Comparison of ENCODE assay signal across 8 cellular contexts in the genomic region with DNA sequence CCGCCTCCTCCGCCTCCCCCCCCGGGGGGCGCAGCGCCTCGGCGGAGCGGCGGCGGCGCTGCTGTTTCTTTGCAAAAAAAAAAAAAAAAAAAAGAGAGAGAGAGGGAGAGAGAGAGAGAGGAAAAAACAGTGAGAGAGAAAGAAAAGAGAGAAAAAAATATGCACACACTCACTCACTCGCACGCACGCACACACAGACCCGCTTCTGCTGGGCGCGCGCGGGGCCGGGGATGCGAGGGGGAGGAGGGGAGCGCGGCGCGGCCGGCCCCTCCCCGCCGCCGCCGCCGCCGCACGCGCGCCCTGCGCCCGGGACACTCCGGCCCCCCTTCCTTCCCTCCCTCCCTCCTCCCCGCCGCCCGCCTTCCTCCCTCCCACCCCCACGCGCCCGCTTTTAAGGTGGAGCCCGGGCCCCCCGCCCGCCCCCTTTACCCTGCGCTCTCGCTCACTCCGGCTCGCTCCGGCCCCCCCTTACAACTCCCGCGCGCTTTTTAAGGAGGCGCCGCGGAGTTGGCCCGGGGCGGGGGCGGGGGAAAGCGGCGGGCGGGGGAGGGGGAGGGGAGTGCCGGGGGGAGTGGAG. TPM values are rescaled to one million over a fixed set of nuclear protein-coding genes. Genes with fewer than 3 reads are reported as not detected.
DNase-seq lines count a peak whose midpoint lies in the region; ATAC-seq and TF ChIP-seq lines count a peak whose summit lies in the region.

Gene SAMD1, minus strand, starts transcription at position 243 of the 577 bp plus-strand sequence.

- no peaks in the 10 kb centered on the region for H3K9me2 ChIP-seq in SK-N-SH

- TF ChIP-seq EP300 in SK-N-SH (IDR thresholded peaks at IDR 0.05; ENCODE audit: borderline replicate concordance in 1 of 2, low read depth in 1 of 2, low read length in 1 of 2) = no peak

- TF ChIP-seq RAD21 in SK-N-SH (IDR thresholded peaks at IDR 0.05; ENCODE audit: low read length) = no peak

- H3K4me3 ChIP-seq in Caco-2 (ENCODE audit: low read depth, low read length) (peak within 1 kb of the TSS; percentile 63), KMS-11 (IDR thresholded peaks at IDR 0.05; ENCODE audit: insufficient read depth, low read depth, low read length) (no peak within 1 kb of the TSS), SK-N-SH (ENCODE audit: low read depth in 2 of 2, low read length in 1 of 2) (peak within 1 kb of the TSS; percentile 79 to 91), subcutaneous abdominal adipose tissue (ENCODE audit: low read depth in 1 of 5, low read length in 5 of 5) (peak within 1 kb of the TSS; percentile 75 to 83 (median 80))

- H4K20me1 ChIP-seq in KMS-11 (ENCODE audit: insufficient read depth) (no peaks in the 10 kb centered on the region), SK-N-SH (ENCODE audit: insufficient read depth) (peaks cover 4% of the 10 kb centered on the region; the same call in 1 of the 2 replicates)

- H3K4me2 ChIP-seq in KMS-11 (peak within 1 kb of the TSS; percentile 96), SK-N-SH (peak within 1 kb of the TSS; percentile 99)

- CTCF ChIA-PET in Caco-2 (lab: Charles Lee) = interaction anchor here (0.8 kb wide), 1 partner anchor 46 kb away, joined by 7 read pairs; the partner anchor contains the start of gene ASF1B
- CTCF ChIA-PET in SK-N-SH (lab: Yijun Ruan, JAX) = interaction anchor here (1.0 to 5.4 kb wide), 6 partner anchors 9 to 46 kb away, joined by 3 to 19 read pairs (median 8); partner anchors contain the start of genes ASF1B and MISP3

- H2AFZ ChIP-seq in KMS-11 (ENCODE audit: low read depth) = peak within 1 kb of the TSS; percentile 85
- H2AFZ ChIP-seq in SK-N-SH (ENCODE audit: low read depth) = peak within 1 kb of the TSS; percentile 76

- H3K36me3 Mint-ChIP-seq in Caco-2 (ENCODE audit: insufficient read depth, unreplicated experiment) = peaks cover 38% of the 10 kb centered on the region
- peaks cover 7% of the 10 kb centered on the region for H3K36me3 Mint-ChIP-seq in activated naive CD4-positive, alpha-beta T cell treated with anti-CD3 and anti-CD28 coated beads, Interleukin-2, amount 50 U/mL, for 24 hours

- H3K9ac ChIP-seq in KMS-11 (peak within 1 kb of the TSS; percentile 48; the same call in 1 of the 2 replicates), SK-N-SH (peak within 1 kb of the TSS; percentile 79), subcutaneous abdominal adipose tissue (ENCODE audit: low read length in 5 of 5) (peak within 1 kb of the TSS in 4 of 5 donors; percentile 71 to 90 (median 82))

- H3F3A ChIP-seq in SK-N-SH (replicated peaks; ENCODE audit: insufficient read depth) = peaks cover 18% of the 10 kb centered on the region

- intact Hi-C loops in Caco-2 (cut with micrococcal nuclease; ENCODE audit: unreplicated experiment) = no loop called here

- peak within 1 kb of the TSS; percentile 78 for H3K27ac Mint-ChIP-seq in Caco-2 (ENCODE audit: unreplicated experiment)
- H3K27ac Mint-ChIP-seq in activated naive CD4-positive, alpha-beta T cell treated with anti-CD3 and anti-CD28 coated beads, Interleukin-2, amount 50 U/mL, for 24 hours = peak within 1 kb of the TSS; percentile 99

- H3K27me3 Mint-ChIP-seq in Caco-2 (ENCODE audit: insufficient read depth, unreplicated experiment) = no peaks in the 10 kb centered on the region
- H3K27me3 Mint-ChIP-seq in activated naive CD4-positive, alpha-beta T cell treated with anti-CD3 and anti-CD28 coated beads, Interleukin-2, amount 50 U/mL, for 24 hours = no peaks in the 10 kb centered on the region

- H3K9me3 ChIP-seq in Caco-2 (peaks cover 7% of the 10 kb centered on the region; the same call in 1 of the 2 replicates), SK-N-SH (peaks cover 8% of the 10 kb centered on the region; the same call in 1 of the 2 replicates), subcutaneous abdominal adipose tissue (ENCODE audit: control insufficient read depth in 5 of 5, low read length in 5 of 5) (peaks cover 0 to 9% (median 8%) of the 10 kb centered on the region in 5 donors)

- DNase-seq in Caco-2 (peak; percentile 80 to 90), SK-N-SH (peak; percentile 95), glomerular visceral epithelial cell (ENCODE audit: extremely low spot score) (peak; percentile 93), occipital lobe (lab: John Stamatoyannopoulos, UW) (peak; percentile 72)

- no peak for TF ChIP-seq CTCF in Caco-2 (IDR thresholded peaks at IDR 0.05; ENCODE audit: insufficient read depth in 1 of 2, low read depth in 1 of 2, low read length in 1 of 2, severe bottlenecking in 1 of 2, unreplicated experiment in 1 of 2)
- no peak for TF ChIP-seq CTCF in KMS-11 (conservative IDR thresholded peaks at IDR 0.05; ENCODE audit: low read depth, low read length)
- no peak for TF ChIP-seq CTCF in SK-N-SH (IDR thresholded peaks at IDR 0.05)

- no peaks in the 10 kb centered on the region for H3K9me3 Mint-ChIP-seq in Caco-2 (ENCODE audit: unreplicated experiment)
- no peaks in the 10 kb centered on the region for H3K9me3 Mint-ChIP-seq in activated naive CD4-positive, alpha-beta T cell treated with anti-CD3 and anti-CD28 coated beads, Interleukin-2, amount 50 U/mL, for 24 hours

- POLR2A ChIA-PET in Caco-2 (lab: Charles Lee) = no interaction called here
- POLR2A ChIA-PET in SK-N-SH (lab: Yijun Ruan, JAX) = interaction anchor here (0.6 kb wide), 1 partner anchor 26 kb away, joined by 4 read pairs; no protein-coding TSS in a partner anchor

- H3K36me3 ChIP-seq in Caco-2 (ENCODE audit: control insufficient read depth, insufficient read depth, low read length) (no peaks in the 10 kb centered on the region), KMS-11 (ENCODE audit: insufficient read depth) (no peaks in the 10 kb centered on the region), SK-N-SH (replicated peaks in 1 of 2; ENCODE audit: control insufficient read depth in 1 of 2, insufficient read depth in 2 of 2, low read length in 1 of 2) (peaks cover 16 to 18% of the 10 kb centered on the region in 2 experiments), subcutaneous abdominal adipose tissue (ENCODE audit: control insufficient read depth in 5 of 5, insufficient read depth in 5 of 5, low read length in 5 of 5) (peaks cover 0 to 18% (median 11%) of the 10 kb centered on the region in 5 donors)

- H3K79me2 ChIP-seq in KMS-11 (ENCODE audit: insufficient read depth, low read depth) (no peaks in the 10 kb centered on the region), SK-N-SH (ENCODE audit: insufficient read depth) (no peaks in the 10 kb centered on the region; the same call in 1 of the 2 replicates)

- ATAC-seq in GM21576 (IDR thresholded peaks at IDR 0.05; ENCODE audit: unreplicated experiment) = peak; percentile 21

- H3K27ac ChIP-seq in KMS-11 = peak within 1 kb of the TSS; percentile 40; the same call in 1 of the 2 replicates
- peak within 1 kb of the TSS; percentile 67 to 93; a peak in 3 of 4 replicates for H3K27ac ChIP-seq in SK-N-SH (ENCODE audit: low read depth in 2 of 2, low read length in 1 of 2)
- peak within 1 kb of the TSS; percentile 92 for H3K27ac ChIP-seq in subcutaneous abdominal adipose tissue (ENCODE audit: low read depth, low read length)

- no peaks in the 10 kb centered on the region for H3K27me3 ChIP-seq in Caco-2 (replicated peaks; ENCODE audit: control insufficient read depth, insufficient read depth, low read length)
- no peaks in the 10 kb centered on the region for H3K27me3 ChIP-seq in KMS-11 (ENCODE audit: insufficient read depth, low read depth)
- no peaks in the 10 kb centered on the region for H3K27me3 ChIP-seq in SK-N-SH (ENCODE audit: insufficient read depth)
- no peaks in the 10 kb centered on the region for H3K27me3 ChIP-seq in subcutaneous abdominal adipose tissue (ENCODE audit: control insufficient read depth in 5 of 5, insufficient read depth in 4 of 5, low read length in 5 of 5)

- H3K4me1 Mint-ChIP-seq in Caco-2 (ENCODE audit: low read depth, unreplicated experiment) = peaks cover 14% of the 10 kb centered on the region
- H3K4me1 Mint-ChIP-seq in activated naive CD4-positive, alpha-beta T cell treated with anti-CD3 and anti-CD28 coated beads, Interleukin-2, amount 50 U/mL, for 24 hours = peaks cover 25% of the 10 kb centered on the region

- 2% methylated on average over 33 of the region's 65 CpGs for WGBS in SK-N-SH (ENCODE audit: low lambda C conversion rate)

- no peaks in the 10 kb centered on the region for H3K4me1 ChIP-seq in Caco-2
- peaks cover 14% of the 10 kb centered on the region for H3K4me1 ChIP-seq in KMS-11 (ENCODE audit: low read depth, poor library complexity, severe bottlenecking)
- peaks cover 0 to 10% of the 10 kb centered on the region in 2 experiments; a peak in 1 of 4 replicates for H3K4me1 ChIP-seq in SK-N-SH (ENCODE audit: control insufficient read depth in 1 of 2, insufficient read depth in 2 of 2, low read depth in 1 of 2, low read length in 1 of 2)
- H3K4me1 ChIP-seq in subcutaneous abdominal adipose tissue (ENCODE audit: control insufficient read depth in 5 of 5, insufficient read depth in 5 of 5, low read length in 5 of 5) = peaks cover 0 to 21% (median 15%) of the 10 kb centered on the region in 5 donors

- BruUV-seq in Caco-2 (replicated peaks; lab: Mats Ljungman, UMichigan) = no TSS peak

- peak within 1 kb of the TSS; percentile 76 for H3K4me3 Mint-ChIP-seq in Caco-2 (ENCODE audit: unreplicated experiment)
- H3K4me3 Mint-ChIP-seq in activated naive CD4-positive, alpha-beta T cell treated with anti-CD3 and anti-CD28 coated beads, Interleukin-2, amount 50 U/mL, for 24 hours = peak within 1 kb of the TSS; percentile 98

TF ChIP-seq in SK-N-SH, 30 proteins besides CTCF, POLR2A, EP300 and RAD21 (continues in another document):
- TF ChIP-seq RXRA (IDR thresholded peaks at IDR 0.05; ENCODE audit: borderline replicate concordance, low read depth) (no peak), JUND (IDR thresholded peaks at IDR 0.05) (no peak), FOSL2 (IDR thresholded peaks at IDR 0.05; ENCODE audit: borderline replicate concordance, low read depth) (no peak)
- TF ChIP-seq, protein P1, sequence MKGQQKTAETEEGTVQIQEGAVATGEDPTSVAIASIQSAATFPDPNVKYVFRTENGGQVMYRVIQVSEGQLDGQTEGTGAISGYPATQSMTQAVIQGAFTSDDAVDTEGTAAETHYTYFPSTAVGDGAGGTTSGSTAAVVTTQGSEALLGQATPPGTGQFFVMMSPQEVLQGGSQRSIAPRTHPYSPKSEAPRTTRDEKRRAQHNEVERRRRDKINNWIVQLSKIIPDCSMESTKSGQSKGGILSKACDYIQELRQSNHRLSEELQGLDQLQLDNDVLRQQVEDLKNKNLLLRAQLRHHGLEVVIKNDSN (IDR thresholded peaks at IDR 0.05; ENCODE audit: borderline replicate concordance, low read depth) = no peak

RNA-seq across cellular contexts. Expression of gene SAMD1, which starts in this region (rescaled TPM):
- total RNA-seq in Caco-2 (2022) (38.3 and 47.1 TPM in 2 replicates), occipital lobe (37.1 TPM)
- 11.7 and 19.0 TPM in 2 replicates for polyA plus RNA-seq in SK-N-SH (2012; rRNA removed)
- polyA plus RNA-seq in SK-N-SH (2012; cell fraction: cytosol; rRNA removed) = 12.1 and 16.7 TPM in 2 replicates
- polyA plus RNA-seq in SK-N-SH (2012; cell fraction: nucleus; rRNA removed) = 24.4 and 35.4 TPM in 2 replicates

Comparison
In these comparisons a context has a peak if more than half of its experiments do, and no peak if none do; other contexts are left out.
1. H3K27ac ChIP-seq: peak in every context shown above with its lines; median percentile 92 in subcutaneous abdominal adipose tissue; 80 in SK-N-SH; 40 in KMS-11.